Comparison of ENCODE assay signal across 17 cellular contexts in the genomic region with DNA sequence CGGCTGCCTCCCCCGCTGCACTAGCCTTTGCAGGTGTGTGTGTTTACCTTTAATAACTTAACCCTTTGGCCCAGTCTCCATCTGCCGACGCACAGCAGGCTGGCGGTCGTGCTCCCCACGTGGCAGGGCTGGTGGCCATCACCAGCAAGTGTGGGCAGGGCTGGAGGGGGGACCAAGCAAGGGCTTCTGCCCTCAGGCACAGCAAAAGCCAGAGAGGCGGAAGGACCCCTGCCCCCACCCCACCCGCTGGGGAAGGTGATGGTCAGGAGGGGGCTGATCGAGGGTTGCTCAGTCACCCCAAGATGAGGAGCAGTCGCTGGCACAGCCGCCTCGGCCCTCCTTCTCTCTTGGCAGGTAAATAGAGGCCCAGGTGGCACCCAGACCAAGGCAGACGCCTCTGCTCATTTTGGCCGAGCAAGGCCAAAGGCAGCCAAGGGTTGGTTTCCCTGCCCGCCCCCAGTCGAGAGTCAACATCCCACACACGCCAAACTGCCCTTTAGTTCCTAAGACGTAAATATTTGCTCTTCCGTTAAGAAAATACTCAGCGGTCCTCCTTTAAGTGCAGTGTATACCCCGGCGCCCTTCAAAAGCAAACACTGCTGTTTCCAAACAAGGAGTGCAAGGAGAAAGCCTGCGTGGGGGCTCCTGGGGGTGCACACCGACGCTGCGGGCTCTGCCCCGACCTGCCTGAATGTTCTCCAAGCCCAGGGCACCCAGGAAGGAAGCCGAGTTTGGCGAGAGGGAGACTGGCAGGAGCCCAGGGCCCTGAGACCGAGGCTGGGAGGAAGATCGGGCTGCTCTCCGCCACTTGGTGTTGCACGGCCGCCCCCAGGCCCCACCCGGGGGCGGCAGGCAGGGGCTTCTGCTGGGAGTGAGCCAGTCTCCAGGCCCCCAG.
DNase-seq lines count a peak whose midpoint lies in the region; FAIRE-seq and TF ChIP-seq lines count a peak whose summit lies in the region.
"Had no signal": no experiment of that assay in that cellular context is flagged by ENCODE, and none has a peak within 500 bp of the region (broad histone marks: within the 10 kb centered on the region; RNA-seq: fewer than 3 reads in every experiment).

No MANE protein-coding gene starts in this region.

- no peak overlapping the region for H4K12ac ChIP-seq in trophoblast cell (ENCODE audit: low read depth, low read length)

- peaks cover 1% of the 10 kb centered on the region; the same call in 1 of the 2 replicates for H3K23me2 ChIP-seq in H1 (ENCODE audit: low read depth, low read length)

- no peak overlapping the region for H2BK15ac ChIP-seq in H1 (ENCODE audit: low read length)

- no peak overlapping the region for H3K18ac ChIP-seq in H1 (ENCODE audit: extremely low read depth, low read length)
- no peak overlapping the region for H3K18ac ChIP-seq in trophoblast cell (ENCODE audit: low read length)

- no peak overlapping the region for H3K4ac ChIP-seq in H1 (replicated peaks; ENCODE audit: insufficient read length, low read depth, low read length)
- no peak overlapping the region for H3K4ac ChIP-seq in trophoblast cell (ENCODE audit: low read depth, low read length)

- H3K23ac ChIP-seq in H1 (ENCODE audit: insufficient read length) (no peak overlapping the region), trophoblast cell (ENCODE audit: low read length) (no peak overlapping the region)

- FAIRE-seq in H1 (lab: Jason Lieb, UNC) = no peak
- FAIRE-seq: GM12891, HTR-8/SVneo, TTC549 had no signal

- H3K4me2 ChIP-seq in H1 (ENCODE audit: insufficient read depth in 1 of 2, low read depth in 2 of 2, low read length in 2 of 2) = no peak overlapping the region
- no peak overlapping the region for H3K4me2 ChIP-seq in trophoblast cell (ENCODE audit: low read length)

- H2AFZ ChIP-seq in H1 (ENCODE audit: low read length) (no peak overlapping the region), trophoblast cell (ENCODE audit: insufficient read depth, low read length, poor library complexity) (no peak overlapping the region)

- H3K79me2 ChIP-seq in H1 (ENCODE audit: control insufficient read depth in 1 of 2, insufficient read depth in 2 of 2, low read length in 2 of 2) = no peaks in the 10 kb centered on the region
- H3K79me2 ChIP-seq in trophoblast cell (ENCODE audit: control insufficient read depth, insufficient read depth, low read length, poor library complexity) = peaks cover 4% of the 10 kb centered on the region

- H3K4me3 ChIP-seq in H1 (ENCODE audit: extremely low read depth in 1 of 4, insufficient read depth in 2 of 4, low read depth in 3 of 4, low read length in 4 of 4) = no peak overlapping the region
- H3K4me3 ChIP-seq in trophoblast cell (ENCODE audit: low read depth, low read length) = no peak overlapping the region
- no peak overlapping the region for H3K4me3 ChIP-seq in MG63
- H3K4me3 ChIP-seq: heart left ventricle had no signal

- H2BK120ac ChIP-seq in H1 (replicated peaks; ENCODE audit: low read depth, low read length) (no peak overlapping the region), trophoblast cell (ENCODE audit: insufficient read depth, low read length, poor library complexity) (no peak overlapping the region)

- no peak for TF ChIP-seq POLR2A in H1 (IDR thresholded peaks at IDR 0.05; ENCODE audit: control extremely low read depth in 1 of 2, low read depth in 2 of 2, low read length in 2 of 2)

- no peak overlapping the region for H2AK5ac ChIP-seq in H1 (ENCODE audit: low read depth, low read length)
- H2AK5ac ChIP-seq in trophoblast cell (ENCODE audit: low read length) = no peak overlapping the region

- peak; percentile 64 for DNase-seq in DMS53 (lab: John Stamatoyannopoulos, UW)
- DNase-seq in NCI-H2029 treated with DMSO at 0.1 percent for 48 hours (lab: John Stamatoyannopoulos, UW) = peak; percentile 71
- no peak for DNase-seq in H1 (ENCODE audit: low read depth in 1 of 2, low spot score in 2 of 2)
- no peak for DNase-seq in trophoblast cell
- no peak for DNase-seq in MG63
- DNase-seq in stimulated activated naive CD4-positive, alpha-beta T cell treated with Interleukin-2 at 50 U/mL for 16 hours (lab: John Stamatoyannopoulos, UW) = no peak
- DNase-seq in effector CD8-positive, alpha-beta T cell (lab: John Stamatoyannopoulos, UW) = no peak
- no peak for DNase-seq in NCI-H1436 treated with DMSO at 0.1 percent for 48 hours (lab: John Stamatoyannopoulos, UW)
- DNase-seq: activated CD8-positive, alpha-beta memory T cell treated with anti-CD3 and anti-CD28 coated beads, Interleukin-2, amount 50 U/mL, for 4 hours; effector memory CD8-positive, alpha-beta T cell; heart left ventricle; NCI-H2107; stimulated activated CD4-positive, alpha-beta T cell treated with anti-CD3 and anti-CD28 coated beads, Interleukin-2, amount 100 ng/mL, for 24 hours; stimulated activated naive CD4-positive, alpha-beta T cell had no signal

- WGBS in H1 (ENCODE audit: extremely low coverage in 1 of 2, insufficient coverage in 1 of 2, insufficient read length in 1 of 2, insufficient replicate concordance in 2 of 2, low coverage in 1 of 2, low lambda C conversion rate in 2 of 2, missing lambda C conversion rate in 1 of 2), 2 experiments = 91% methylated on average over 35 of the region's 37 CpGs; no CpG with 5 or more reads in 1 of the 2 experiments
- WGBS in trophoblast cell (ENCODE audit: extremely low coverage, insufficient coverage, insufficient read length) = no CpG with 5 or more reads among the region's 37 CpGs

- H3K9me3 ChIP-seq in H1 (ENCODE audit: insufficient read depth in 2 of 2, low read depth in 1 of 2, low read length in 1 of 2) (no peaks in the 10 kb centered on the region), trophoblast cell (ENCODE audit: insufficient read depth, low read depth, low read length) (no peaks in the 10 kb centered on the region), MG63 (no peaks in the 10 kb centered on the region)
- H3K9me3 ChIP-seq: heart left ventricle had no signal

- POLR2A ChIA-PET in H1 (lab: Charles Lee; ENCODE audit: partially characterized antibody) = interaction anchor here (1.3 to 1.5 kb wide), 2 partner anchors 11 to 136 kb away, joined by 3 read pairs; no protein-coding TSS in a partner anchor

- no peaks in the 10 kb centered on the region for H3K36me3 ChIP-seq in H1 (ENCODE audit: control insufficient read depth in 2 of 4, insufficient read depth in 4 of 4, low read length in 3 of 4)
- H3K36me3 ChIP-seq in trophoblast cell (ENCODE audit: control insufficient read depth in 1 of 2, insufficient read depth in 2 of 2, low read length in 2 of 2) = no peaks in the 10 kb centered on the region
- H3K36me3 ChIP-seq in MG63 = no peaks in the 10 kb centered on the region
- H3K36me3 ChIP-seq: heart left ventricle had no signal

- no peaks in the 10 kb centered on the region for H3K27me3 ChIP-seq in H1 (replicated peaks in 1 of 4; ENCODE audit: control insufficient read depth in 3 of 4, extremely low read depth in 1 of 4, insufficient read depth in 3 of 4, low read length in 3 of 4)
- no peaks in the 10 kb centered on the region for H3K27me3 ChIP-seq in trophoblast cell (ENCODE audit: insufficient read depth, low read length)
- no peaks in the 10 kb centered on the region for H3K27me3 ChIP-seq in MG63
- H3K27me3 ChIP-seq: heart left ventricle had no signal

- H3K79me1 ChIP-seq in H1 (ENCODE audit: low read depth, low read length) (no peaks in the 10 kb centered on the region), trophoblast cell (ENCODE audit: low read length) (peaks cover 15% of the 10 kb centered on the region)

- H4K91ac ChIP-seq in H1 (replicated peaks; ENCODE audit: insufficient read length, low read length) (no peak overlapping the region), trophoblast cell (ENCODE audit: low read depth, low read length) (peak overlapping the region; percentile 52)

- H3K27ac ChIP-seq in H1 (ENCODE audit: low read depth, low read length) (no peak overlapping the region), trophoblast cell (ENCODE audit: low read depth, low read length) (no peak overlapping the region)
- H3K27ac ChIP-seq: heart left ventricle had no signal

- no peak overlapping the region for H2BK12ac ChIP-seq in H1 (ENCODE audit: low read depth, low read length)
- H2BK12ac ChIP-seq in trophoblast cell (ENCODE audit: low read length) = peak overlapping the region; percentile 8

- CTCF ChIA-PET in H1 (lab: Charles Lee; ENCODE audit: partially characterized antibody) = no interaction called here

- no peak overlapping the region for H4K5ac ChIP-seq in H1 (ENCODE audit: insufficient read length, low read depth, low read length)

- no peak overlapping the region for H2BK20ac ChIP-seq in H1 (ENCODE audit: low read length)

- H3K14ac ChIP-seq in H1 (ENCODE audit: insufficient read length) (no peak overlapping the region), trophoblast cell (ENCODE audit: low read length) (no peak overlapping the region)

- H3K4me1 ChIP-seq in H1 (replicated peaks in 1 of 4; ENCODE audit: control insufficient read depth in 3 of 4, insufficient read depth in 4 of 4, low read length in 3 of 4) (peaks cover 0 to 8% (median 0%) of the 10 kb centered on the region in 4 experiments; a peak in 2 of 7 replicates), trophoblast cell (ENCODE audit: control insufficient read depth in 1 of 2, insufficient read depth in 2 of 2, low read length in 2 of 2) (peaks cover 27 to 28% of the 10 kb centered on the region in 2 experiments)

- TF ChIP-seq CTCF in H1 (IDR thresholded peaks at IDR 0.05; ENCODE audit: control extremely low read depth in 1 of 3, insufficient read depth in 1 of 3, low read depth in 1 of 3, low read length in 3 of 3) = no peak

- H2BK5ac ChIP-seq in H1 (ENCODE audit: low read depth, low read length) (no peak overlapping the region), trophoblast cell (ENCODE audit: low read depth, low read length, poor library complexity) (no peak overlapping the region)

- no peak overlapping the region for H3K56ac ChIP-seq in H1 (replicated peaks; ENCODE audit: insufficient read length, low read depth, low read length)

- TF ChIP-seq RAD21 in H1 (IDR thresholded peaks at IDR 0.05 in 1 of 2, conservative IDR thresholded peaks at IDR 0.05 in 1 of 2; ENCODE audit: low read depth in 2 of 2, low read length in 2 of 2) = no peak

- H4K8ac ChIP-seq in H1 (ENCODE audit: extremely low read depth, insufficient read depth, low read length) (peak overlapping the region; percentile 85; the same call in 1 of the 2 replicates), trophoblast cell (ENCODE audit: low read depth, low read length) (no peak overlapping the region)

- peaks cover 0 to 5% of the 10 kb centered on the region in 2 experiments for H4K20me1 ChIP-seq in H1 (replicated peaks in 1 of 2; ENCODE audit: control insufficient read depth in 1 of 2, insufficient read depth in 2 of 2, low read length in 2 of 2)

- H3K9ac ChIP-seq in H1 (replicated peaks in 1 of 4; ENCODE audit: extremely low read depth in 1 of 4, low read depth in 3 of 4, low read length in 3 of 4) (no peak overlapping the region), trophoblast cell (ENCODE audit: low read length) (no peak overlapping the region)

- TF ChIP-seq EP300 in H1 (IDR thresholded peaks at IDR 0.05; ENCODE audit: borderline replicate concordance in 1 of 2, low read depth in 2 of 2, low read length in 2 of 2) = no peak

TF ChIP-seq in H1, 55 proteins besides CTCF, POLR2A, EP300 and RAD21 (continues in another document):
- no peak for TF ChIP-seq MAFK (IDR thresholded peaks at IDR 0.05; ENCODE audit: low read depth, low read length)

Comparison
In these comparisons a context has a peak if more than half of its experiments do, and no peak if none do; other contexts are left out.
1. DNase-seq: peak in DMS53 (single experiment) and NCI-H2029 treated with DMSO at 0.1 percent for 48 hours (single experiment); none in H1 (0 of 2), trophoblast cell (0 of 2), MG63 (single experiment), stimulated activated naive CD4-positive, alpha-beta T cell treated with Interleukin-2 at 50 U/mL for 16 hours (single experiment), effector CD8-positive, alpha-beta T cell (single experiment) and NCI-H1436 treated with DMSO at 0.1 percent for 48 hours (single experiment).